Comparison of ENCODE assay signal across 19 cellular contexts in the genomic region with DNA sequence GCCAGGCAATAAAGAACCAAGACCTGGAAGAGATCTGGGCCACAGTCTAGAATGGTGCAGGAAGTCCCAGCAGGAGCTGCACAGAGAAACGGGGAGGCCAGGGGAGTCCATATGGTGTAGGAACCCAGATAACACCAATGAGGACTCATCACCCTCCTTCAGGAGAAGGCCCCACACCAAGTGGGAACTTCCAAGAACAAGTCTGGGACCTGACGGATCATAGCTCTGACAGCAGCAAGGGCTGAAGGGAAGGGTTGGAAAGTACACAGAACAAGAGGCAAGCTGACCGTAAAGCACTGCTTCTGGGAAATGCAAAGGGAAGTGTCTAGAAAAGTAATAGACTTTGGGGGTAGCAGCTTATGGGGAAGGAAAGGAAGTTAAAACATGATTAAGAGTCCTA.
"Had no signal": no experiment of that assay in that cellular context is flagged by ENCODE, and none has a peak within 500 bp of the region (broad histone marks: within the 10 kb centered on the region; RNA-seq: fewer than 3 reads in every experiment).

No MANE protein-coding gene starts in this region.

- ATAC-seq: effector memory CD8-positive, alpha-beta T cell; gastrocnemius medialis; heart left ventricle; left lobe of liver; natural killer cell; sciatic nerve had no signal

- FAIRE-seq: endometrium, kidney had no signal

- H3K4me3 Mint-ChIP-seq: effector memory CD8-positive, alpha-beta T cell; memory B cell; natural killer cell had no signal

- H3K9me3 Mint-ChIP-seq: natural killer cell had no signal

- H3K27ac Mint-ChIP-seq: effector memory CD8-positive, alpha-beta T cell; memory B cell; natural killer cell had no signal

- DNase-seq: cortex of kidney; effector memory CD8-positive, alpha-beta T cell; gastrocnemius medialis; heart left ventricle; kidney; natural killer cell; nucleus accumbens; stimulated activated CD4-positive, alpha-beta T cell treated with anti-CD3 and anti-CD28 coated beads, Interleukin-12 subunit alpha, Interleukin-12 subunit beta, amount 100 ng/mL, for 4 hours; stimulated activated CD4-positive, alpha-beta T cell treated with anti-CD3 and anti-CD28 coated beads, Interleukin-1b, Interleukin-23, amount 100 ng/mL, for 48 hours; stimulated activated CD4-positive, alpha-beta T cell treated with anti-CD3 and anti-CD28 coated beads, Interleukin-4, amount 100 ng/mL, for 1 hour; stimulated activated CD8-positive, alpha-beta memory T cell treated with anti-CD3 and anti-CD28 coated beads, Interleukin-4, amount 100 ng/mL, for 48 hours; stimulated activated naive CD4-positive, alpha-beta T cell; stomach; thyroid gland; trophoblast cell had no signal

- H3K4me1 Mint-ChIP-seq: natural killer cell had no signal

- H3K27me3 Mint-ChIP-seq: effector memory CD8-positive, alpha-beta T cell; memory B cell had no signal
